38 cellular contexts compared by ENCODE assay signal in genomic region chr5:164959761-164960160, GRCh38.
"Had no signal": no experiment of that assay in that cellular context is flagged by ENCODE, and none has a peak within 500 bp of the region (broad histone marks: within the 10 kb centered on the region; RNA-seq: fewer than 3 reads in every experiment).

No MANE protein-coding gene starts in this region.

- H3K27me3 ChIP-seq: adrenal gland, body of pancreas, brain microvascular endothelial cell, breast epithelium had no signal

- H3K27ac ChIP-seq: adrenal gland, body of pancreas, brain microvascular endothelial cell, breast epithelium, WERI-Rb-1 had no signal

- H3K36me3 Mint-ChIP-seq: activated naive CD4-positive, alpha-beta T cell treated with anti-CD3 and anti-CD28 coated beads, Interleukin-2, amount 50 U/mL, for 72 hours; activated naive CD8-positive, alpha-beta T cell treated with anti-CD3 and anti-CD28 coated beads for 36 hours; WTC11 had no signal

- H3K27ac Mint-ChIP-seq: activated CD4-positive, alpha-beta memory T cell treated with anti-CD3 and anti-CD28 coated beads, Interleukin-2, amount 10 ng/mL, durations not matched to agents 7 days and 5 days; activated CD4-positive, alpha-beta T cell treated with anti-CD3 and anti-CD28 coated beads for 36 hours; activated CD4-positive, alpha-beta T cell treated with anti-CD3 and anti-CD28 coated beads, Interleukin-2, amount 10 ng/mL, durations not matched to agents 7 days and 5 days; activated naive CD4-positive, alpha-beta T cell treated with anti-CD3 and anti-CD28 coated beads for 36 hours; activated naive CD8-positive, alpha-beta T cell treated with anti-CD3 and anti-CD28 coated beads for 36 hours; activated T-cell treated with anti-CD3 and anti-CD28 coated beads, Interleukin-2, amount 50 U/mL, for 72 hours; activated T-helper 1 cell treated with anti-CD3 and anti-CD28 coated beads, Interleukin-12 subunit alpha, Interleukin-12 subunit beta, Interleukin-2, Interleukin-4 antibody, amounts not matched to agents 30 ng/mL and 10 ng/mL and 1 ng/mL, durations not matched to agents 14 hours and 24 hours and 36 hours; activated T-helper 17 cell treated with anti-CD3 and anti-CD28 coated beads, Interleukin-2, amount 50 U/mL, for 72 hours; T-helper 1 cell treated with Interleukin-12 subunit alpha and Interleukin-12 subunit beta and Interleukin-4 antibody, amounts not matched to agents 30 μg/mL and 1 μg/mL, for 36 hours; T-helper 2 cell treated with Interferon-gamma antibody and Interleukin-4, amounts not matched to agents 5 μg/mL and 100 μg/mL, for 36 hours; WTC11 had no signal

- H3K4me1 ChIP-seq: adrenal gland, body of pancreas, breast epithelium had no signal

- H3K4me3 Mint-ChIP-seq: activated CD4-positive, alpha-beta memory T cell treated with anti-CD3 and anti-CD28 coated beads, Interleukin-2, amount 10 ng/mL, durations not matched to agents 7 days and 5 days; activated CD4-positive, alpha-beta T cell treated with anti-CD3 and anti-CD28 coated beads for 36 hours; activated CD4-positive, alpha-beta T cell treated with anti-CD3 and anti-CD28 coated beads, Interleukin-2, amount 10 ng/mL, durations not matched to agents 7 days and 5 days; activated naive CD4-positive, alpha-beta T cell treated with anti-CD3 and anti-CD28 coated beads for 36 hours; activated naive CD8-positive, alpha-beta T cell treated with anti-CD3 and anti-CD28 coated beads for 36 hours; activated T-cell treated with anti-CD3 and anti-CD28 coated beads, Interleukin-2, amount 50 U/mL, for 4 hours; activated T-cell treated with anti-CD3 and anti-CD28 coated beads, Interleukin-2, amount 50 U/mL, for 72 hours; activated T-helper 1 cell treated with anti-CD3 and anti-CD28 coated beads, Interleukin-12 subunit alpha, Interleukin-12 subunit beta, Interleukin-2, Interleukin-4 antibody, amounts not matched to agents 30 ng/mL and 10 ng/mL and 1 ng/mL, durations not matched to agents 14 hours and 24 hours and 36 hours; activated T-helper 17 cell treated with anti-CD3 and anti-CD28 coated beads, Interleukin-2, amount 50 U/mL, for 72 hours; T-helper 1 cell treated with Interleukin-12 subunit alpha and Interleukin-12 subunit beta and Interleukin-4 antibody, amounts not matched to agents 30 μg/mL and 1 μg/mL, for 36 hours; T-helper 2 cell treated with Interferon-gamma antibody and Interleukin-4, amounts not matched to agents 5 μg/mL and 100 μg/mL, for 36 hours; WTC11 had no signal

- H3K4me3 ChIP-seq: adrenal gland, body of pancreas, breast epithelium had no signal

- H3K27me3 Mint-ChIP-seq: activated CD4-positive, alpha-beta memory T cell treated with anti-CD3 and anti-CD28 coated beads, Interleukin-2, amount 10 ng/mL, durations not matched to agents 7 days and 5 days; activated CD4-positive, alpha-beta T cell treated with anti-CD3 and anti-CD28 coated beads for 36 hours; activated CD4-positive, alpha-beta T cell treated with anti-CD3 and anti-CD28 coated beads, Interleukin-2, amount 10 ng/mL, durations not matched to agents 7 days and 5 days; activated naive CD8-positive, alpha-beta T cell treated with anti-CD3 and anti-CD28 coated beads for 36 hours; activated T-helper 17 cell treated with anti-CD3 and anti-CD28 coated beads, Interleukin-2, amount 50 U/mL, for 72 hours had no signal

- H3K9me3 Mint-ChIP-seq: activated CD4-positive, alpha-beta T cell treated with anti-CD3 and anti-CD28 coated beads, Interleukin-2, amount 10 ng/mL, durations not matched to agents 7 days and 5 days; activated T-helper 1 cell treated with anti-CD3 and anti-CD28 coated beads, Interleukin-12 subunit alpha, Interleukin-12 subunit beta, Interleukin-2, Interleukin-4 antibody, amounts not matched to agents 30 ng/mL and 10 ng/mL and 1 ng/mL, durations not matched to agents 14 hours and 24 hours and 36 hours had no signal

- ATAC-seq: activated CD4-positive, alpha-beta T cell treated with anti-CD3 and anti-CD28 coated beads for 36 hours; activated CD4-positive, CD25-positive, alpha-beta regulatory T cell treated with anti-CD3 and anti-CD28 coated beads, Interleukin-2, amount 50 U/mL, for 24 hours; activated naive CD4-positive, alpha-beta T cell treated with anti-CD3 and anti-CD28 coated beads, Interleukin-2, amount 50 U/mL, for 72 hours; activated T-cell treated with anti-CD3 and anti-CD28 coated beads, Interleukin-2, amount 50 U/mL, for 4 hours; activated T-cell treated with anti-CD3 and anti-CD28 coated beads, Interleukin-2, amount 50 U/mL, for 72 hours; activated T-helper 17 cell treated with anti-CD3 and anti-CD28 coated beads, Interleukin-2, amount 50 U/mL, for 72 hours; body of pancreas; WTC11 had no signal

- DNase-seq: activated CD4-positive, alpha-beta memory T cell treated with anti-CD3 and anti-CD28 coated beads, Interleukin-2, amount 10 ng/mL, durations not matched to agents 7 days and 5 days; activated CD4-positive, alpha-beta T cell treated with anti-CD3 and anti-CD28 coated beads for 1 hour; activated CD4-positive, alpha-beta T cell treated with anti-CD3 and anti-CD28 coated beads for 36 hours; activated CD4-positive, alpha-beta T cell treated with anti-CD3 and anti-CD28 coated beads for 48 hours; activated CD4-positive, alpha-beta T cell treated with anti-CD3 and anti-CD28 coated beads, Interleukin-2, amount 10 ng/mL, durations not matched to agents 7 days and 5 days; activated CD4-positive, alpha-beta T cell treated with anti-CD3 and anti-CD28 coated beads, Interleukin-2, amount 50 U/mL, for 48 hours; activated CD4-positive, CD25-positive, alpha-beta regulatory T cell; activated CD8-positive, alpha-beta memory T cell treated with anti-CD3 and anti-CD28 coated beads, Interleukin-2, amount 50 U/mL, for 4 hours; activated effector memory CD4-positive, alpha-beta T cell treated with anti-CD3 and anti-CD28 coated beads, Interleukin-2, amount 50 U/mL, for 16 hours; activated gamma-delta T cell treated with Interleukin-2 at 50 U/mL for 16 hours; activated naive CD4-positive, alpha-beta T cell; activated naive CD4-positive, alpha-beta T cell treated with anti-CD3 and anti-CD28 coated beads for 36 hours; activated naive CD4-positive, alpha-beta T cell treated with anti-CD3 and anti-CD28 coated beads, Interleukin-2, amount 50 U/mL, for 16 hours; activated naive CD8-positive, alpha-beta T cell treated with anti-CD3 and anti-CD28 coated beads for 36 hours; activated T-cell treated with anti-CD3 and anti-CD28 coated beads for 4 hours; activated T-cell treated with anti-CD3 and anti-CD28 coated beads, Interleukin-2, amount 50 U/mL, for 1 hour; activated T-cell treated with anti-CD3 and anti-CD28 coated beads, Interleukin-2, amount 50 U/mL, for 4 hours; activated T-cell treated with anti-CD3 and anti-CD28 coated beads, Interleukin-2, amount 50 U/mL, for 72 hours; adrenal gland; amniotic stem cell; aorta; body of pancreas; brain microvascular endothelial cell; central memory CD4-positive, alpha-beta T cell; T-helper 1 cell; T-helper 2 cell; T-helper 9 cell; WERI-Rb-1 had no signal

- H3K36me3 ChIP-seq: adrenal gland, brain microvascular endothelial cell, breast epithelium, WERI-Rb-1 had no signal

- H3K4me1 Mint-ChIP-seq: activated CD4-positive, alpha-beta memory T cell treated with anti-CD3 and anti-CD28 coated beads, Interleukin-2, amount 10 ng/mL, durations not matched to agents 7 days and 5 days; activated CD4-positive, alpha-beta T cell treated with anti-CD3 and anti-CD28 coated beads for 36 hours; activated CD4-positive, alpha-beta T cell treated with anti-CD3 and anti-CD28 coated beads, Interleukin-2, amount 10 ng/mL, durations not matched to agents 7 days and 5 days; activated naive CD8-positive, alpha-beta T cell treated with anti-CD3 and anti-CD28 coated beads for 36 hours; activated T-helper 17 cell treated with anti-CD3 and anti-CD28 coated beads, Interleukin-2, amount 50 U/mL, for 72 hours had no signal

- H3K9me3 ChIP-seq: adrenal gland, body of pancreas, breast epithelium had no signal

- FAIRE-seq: astrocyte, TTC549 had no signal
